Comparison of ENCODE assay signal across 1 cellular context in genomic region chr6:15911753-15912504, GRCh38.
TF ChIP-seq lines count a peak whose summit lies in the region.

No MANE protein-coding gene starts in this region.

TF ChIP-seq in GM12878, 131 proteins besides CTCF, POLR2A, EP300 and RAD21 (continued from another document):
- TF ChIP-seq ZBTB40 (IDR thresholded peaks at IDR 0.05; ENCODE audit: borderline replicate concordance) (no peak), IKZF2 (IDR thresholded peaks at IDR 0.05) (peak; percentile 34 to 45; a peak in 2 of 4 replicates), DPF2 (IDR thresholded peaks at IDR 0.05) (0 out of 2 replicates have a peak, but pooled peaks have one; percentile 20), RCOR1 (conservative IDR thresholded peaks at IDR 0.05; ENCODE audit: low read depth, low read length) (no peak), CEBPB (IDR thresholded peaks at IDR 0.05; ENCODE audit: borderline replicate concordance in 1 of 2, low read depth in 2 of 2, low read length in 2 of 2) (no peak), YBX1 (IDR thresholded peaks at IDR 0.05) (no peak), IRF5 (IDR thresholded peaks at IDR 0.05; ENCODE audit: borderline replicate concordance) (no peak), BACH1 (IDR thresholded peaks at IDR 0.05; ENCODE audit: borderline replicate concordance) (0 out of 2 replicates have a peak, but pooled peaks have one; percentile 22), SIX5 (IDR thresholded peaks at IDR 0.05; ENCODE audit: low read depth, low read length, severe bottlenecking) (no peak), SKIL (IDR thresholded peaks at IDR 0.05; ENCODE audit: low read depth, poor library complexity, severe bottlenecking) (no peak), STAT1 (conservative IDR thresholded peaks at IDR 0.05) (no peak), CHD1 (IDR thresholded peaks at IDR 0.05; ENCODE audit: low read depth, low read length) (no peak), IKZF1 (conservative IDR thresholded peaks at IDR 0.05) (peak; percentile 34; the same call in 1 of the 2 replicates), KLF5 (IDR thresholded peaks at IDR 0.05; ENCODE audit: partially characterized antibody) (no peak), YY1 (IDR thresholded peaks at IDR 0.05; ENCODE audit: low read depth, low read length) (no peak), POLR2AphosphoS2 (IDR thresholded peaks at IDR 0.05; ENCODE audit: low read depth, low read length) (no peak), EGR1 (IDR thresholded peaks at IDR 0.05; ENCODE audit: borderline replicate concordance in 1 of 2, low read depth in 2 of 2, low read length in 2 of 2) (no peak)
